In genomic region chr4:185183622-185184281, GRCh38 we compare ENCODE assay signal across 8 cellular contexts. TPM values are rescaled to one million over a fixed set of nuclear protein-coding genes. Genes with fewer than 3 reads are reported as not detected.
DNase-seq lines count a peak whose midpoint lies in the region; ATAC-seq and TF ChIP-seq lines count a peak whose summit lies in the region.

No MANE protein-coding gene starts in this region.

- peak; percentile 40 for ATAC-seq in HG03565 (IDR thresholded peaks at IDR 0.05; ENCODE audit: unreplicated experiment)
- ATAC-seq in lung (ENCODE audit: insufficient read depth, low FRiP score) = peak; percentile 56

- WGBS in lung, 2 donors = 39 to 48% methylated on average over 6 of the region's 6 CpGs

- TF ChIP-seq CTCF in GM12801 (IDR thresholded peaks at IDR 0.05; ENCODE audit: extremely low read depth, insufficient read length) (peak; percentile 56), lung (IDR thresholded peaks at IDR 0.05; ENCODE audit: control extremely low read depth, extremely low read depth) (peak; percentile 68)

- peaks cover 0 to 5% of the 10 kb centered on the region in 2 donors for H3K36me3 ChIP-seq in lung (ENCODE audit: control insufficient read depth in 2 of 2, insufficient read depth in 2 of 2, low read length in 2 of 2)

- no peaks in the 10 kb centered on the region for H3K4me1 ChIP-seq in lung (ENCODE audit: control insufficient read depth in 2 of 2, insufficient read depth in 2 of 2, low read length in 2 of 2)

- H3K9me3 ChIP-seq in lung (ENCODE audit: control insufficient read depth in 2 of 2, insufficient read depth in 1 of 2, low read length in 1 of 2) = no peaks in the 10 kb centered on the region

- DNase-seq in NCI-H774 (lab: John Stamatoyannopoulos, UW) = peak; percentile 52
- peak; percentile 70 to 79 for DNase-seq in activated CD4-positive, alpha-beta T cell treated with anti-CD3 and anti-CD28 coated beads, Interleukin-2, amount 50 U/mL, for 48 hours
- DNase-seq in effector CD4-positive, alpha-beta T cell = peak; percentile 77
- DNase-seq in lung (ENCODE audit: low spot score) = peak; percentile 84
- peak; percentile 62 for DNase-seq in stimulated activated CD8-positive, alpha-beta memory T cell treated with anti-CD3 and anti-CD28 coated beads, Interleukin-15, amount 100 ng/mL, for 1 hour (ENCODE audit: low read depth)
- no peak for DNase-seq in GM19240 (ENCODE audit: insufficient read length, low spot score)

- no peak overlapping the region for H3K4me3 ChIP-seq in lung

- H3K27me3 ChIP-seq in lung (ENCODE audit: control insufficient read depth, insufficient read depth) = no peaks in the 10 kb centered on the region

- no peak overlapping the region for H3K27ac ChIP-seq in lung (ENCODE audit: low read depth in 1 of 2, low read length in 1 of 2)

RNA-seq across cellular contexts. Expression of gene CFAP97, which starts 20.0 kb away (rescaled TPM):
- 10 to 100 TPM; 32.5 to 39.2 TPM for total RNA-seq in lung
- polyA plus RNA-seq in lung = 10 to 100 TPM in 1 of 2 donors, 1 to 10 TPM in 1; 5.4 to 11.4 TPM

RNA-seq across cellular contexts. Expression of gene SNX25, which starts 25.6 kb away (rescaled TPM):
- total RNA-seq in lung = 10 to 100 TPM; 56.0 to 95.4 TPM
- 10 to 100 TPM; 16.8 to 42.7 TPM for polyA plus RNA-seq in lung

RNA-seq across cellular contexts. Expression of gene SLC25A4, which starts 40.7 kb away (rescaled TPM):
- 10 to 100 TPM; 18.3 to 52.2 TPM for total RNA-seq in lung
- polyA plus RNA-seq in lung = 10 to 100 TPM; 29.8 to 31.7 TPM
